Comparison of ENCODE assay signal across 13 cellular contexts in the genomic region with DNA sequence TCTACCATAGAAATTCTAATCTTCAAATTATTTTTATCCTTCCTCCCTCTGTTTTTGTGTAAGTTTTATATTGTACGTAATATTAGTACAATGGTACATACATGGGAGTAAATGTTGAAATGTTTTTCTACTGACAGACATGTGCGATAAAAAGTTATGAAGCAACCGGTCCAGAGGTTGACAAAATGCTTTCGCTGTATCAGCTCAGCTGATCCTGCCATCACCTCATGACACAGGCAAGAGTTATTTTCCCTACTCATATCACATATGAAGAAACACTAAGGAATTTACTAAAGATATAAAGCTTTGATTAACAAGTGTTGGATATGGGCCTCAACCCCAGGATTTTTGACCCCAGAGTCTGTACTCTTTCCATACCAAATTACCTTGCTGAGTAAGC. TPM values are rescaled to one million over a fixed set of nuclear protein-coding genes. Genes with fewer than 3 reads are reported as not detected.
DNase-seq lines count a peak whose midpoint lies in the region; TF ChIP-seq lines count a peak whose summit lies in the region.
"Had no signal": no experiment of that assay in that cellular context is flagged by ENCODE, and none has a peak within 500 bp of the region (broad histone marks: within the 10 kb centered on the region; RNA-seq: fewer than 3 reads in every experiment).

No MANE protein-coding gene starts in this region.

- H3K79me2 ChIP-seq in hepatocyte = no peaks in the 10 kb centered on the region

- H3K4me3 ChIP-seq in choroid plexus epithelial cell (ENCODE audit: low read depth, low read length) (no peak overlapping the region), hepatocyte (no peak overlapping the region), neuronal stem cell (ENCODE audit: low read length in 2 of 2) (no peak overlapping the region)
- H3K4me3 ChIP-seq: BLaER1 treated with 17β-estradiol and CSF1 and Interleukin-3, amounts not matched to agents 10 nM and 100 nM; GM23248 had no signal

- no peak overlapping the region for H2BK120ac ChIP-seq in neuronal stem cell (ENCODE audit: low read depth, low read length)

- WGBS in hepatocyte (ENCODE audit: low lambda C conversion rate, missing lambda C conversion rate) = 86% methylated on average over 4 of the region's 4 CpGs
- WGBS in neuronal stem cell (ENCODE audit: extremely low coverage in 2 of 2, insufficient read length in 2 of 2, insufficient replicate concordance in 1 of 2), 2 donors = no CpG with 5 or more reads among the region's 4 CpGs

- H3K4me1 ChIP-seq in hepatocyte (ENCODE audit: insufficient read depth) (peaks cover 4% of the 10 kb centered on the region), neuronal stem cell (ENCODE audit: control insufficient read depth in 2 of 2, insufficient read depth in 1 of 2, low read depth in 1 of 2, low read length in 2 of 2) (no peaks in the 10 kb centered on the region)

- H3K36me3 ChIP-seq in hepatocyte (replicated peaks; ENCODE audit: insufficient read depth, low read depth) (no peaks in the 10 kb centered on the region), neuronal stem cell (replicated peaks in 1 of 2; ENCODE audit: control insufficient read depth in 2 of 2, insufficient read depth in 2 of 2, low read length in 2 of 2) (no peaks in the 10 kb centered on the region)

- no peaks in the 10 kb centered on the region for H3K79me1 ChIP-seq in neuronal stem cell (ENCODE audit: low read depth, low read length)

- H3K9me3 ChIP-seq in hepatocyte (ENCODE audit: low read depth) (no peaks in the 10 kb centered on the region), neuronal stem cell (replicated peaks in 1 of 2; ENCODE audit: control insufficient read depth in 2 of 2, insufficient read depth in 1 of 2, low read depth in 1 of 2, low read length in 2 of 2) (no peaks in the 10 kb centered on the region)

- no peak overlapping the region for H2AK5ac ChIP-seq in neuronal stem cell (ENCODE audit: low read depth, low read length)

- H3K4ac ChIP-seq in neuronal stem cell (ENCODE audit: low read length) = no peak overlapping the region

- peak overlapping the region; percentile 1 for H3K27ac ChIP-seq in hepatocyte
- H3K27ac ChIP-seq in neuronal stem cell (replicated peaks; ENCODE audit: low read length) = no peak overlapping the region
- H3K27ac ChIP-seq: BLaER1 treated with 17β-estradiol and CSF1 and Interleukin-3, amounts not matched to agents 10 nM and 100 nM; GM23248 had no signal

- H3K23ac ChIP-seq in neuronal stem cell (ENCODE audit: low read depth, low read length, poor library complexity) = no peak overlapping the region

- no peaks in the 10 kb centered on the region for H3K9me2 ChIP-seq in hepatocyte (replicated peaks; ENCODE audit: insufficient read depth)

- H3K14ac ChIP-seq in neuronal stem cell (ENCODE audit: low read length) = no peak overlapping the region

- H4K8ac ChIP-seq in neuronal stem cell (ENCODE audit: low read depth, low read length) = no peak overlapping the region

- H3K18ac ChIP-seq in neuronal stem cell (ENCODE audit: low read length) = no peak overlapping the region

- no peaks in the 10 kb centered on the region for H3K27me3 ChIP-seq in hepatocyte
- no peaks in the 10 kb centered on the region for H3K27me3 ChIP-seq in neuronal stem cell (ENCODE audit: control insufficient read depth in 3 of 3, insufficient read depth in 3 of 3, low read depth in 1 of 3, low read length in 3 of 3)

- no peak overlapping the region for H3K9ac ChIP-seq in neuronal stem cell (ENCODE audit: low read depth, low read length, poor library complexity)
- H3K9ac ChIP-seq: BLaER1 treated with 17β-estradiol and CSF1 and Interleukin-3, amounts not matched to agents 10 nM and 100 nM; GM23248 had no signal

- no peak overlapping the region for H4K91ac ChIP-seq in neuronal stem cell (ENCODE audit: low read depth, low read length, poor library complexity)

- no peak overlapping the region for H2BK12ac ChIP-seq in neuronal stem cell (ENCODE audit: low read length)

- no peak overlapping the region for H2BK15ac ChIP-seq in neuronal stem cell (ENCODE audit: low read length)

- H3K4me2 ChIP-seq in hepatocyte = no peak overlapping the region
- no peak overlapping the region for H3K4me2 ChIP-seq in neuronal stem cell (ENCODE audit: insufficient read depth, low read length, poor library complexity, severe bottlenecking)
- H3K4me2 ChIP-seq: BLaER1 treated with 17β-estradiol and CSF1 and Interleukin-3, amounts not matched to agents 10 nM and 100 nM had no signal

- no peaks in the 10 kb centered on the region for H4K20me1 ChIP-seq in hepatocyte (ENCODE audit: insufficient read depth, poor library complexity, severe bottlenecking)

- H2BK5ac ChIP-seq in neuronal stem cell (ENCODE audit: low read length) = no peak overlapping the region

- no peak for TF ChIP-seq CTCF in choroid plexus epithelial cell (conservative IDR thresholded peaks at IDR 0.05; ENCODE audit: low read depth, low read length)
- TF ChIP-seq CTCF in hepatocyte (IDR thresholded peaks at IDR 0.05; ENCODE audit: poor library complexity) = no peak

- H2AFZ ChIP-seq in hepatocyte (no peak overlapping the region), neuronal stem cell (ENCODE audit: low read length) (no peak overlapping the region)
- H2AFZ ChIP-seq: GM23248 had no signal

- DNase-seq in NCI-H226 = peak; percentile 80
- DNase-seq in choroid plexus epithelial cell (ENCODE audit: low read depth) = peak; percentile 47
- DNase-seq in hepatocyte (ENCODE audit: low spot score) = peak; percentile 10
- DNase-seq in epidermal melanocyte (ENCODE audit: insufficient read length, low spot score) = no peak
- DNase-seq in COLO668 (lab: John Stamatoyannopoulos, UW; ENCODE audit: unreplicated experiment) = no peak
- DNase-seq in NCI-H1930 (lab: John Stamatoyannopoulos, UW) = no peak
- DNase-seq in neuronal stem cell (ENCODE audit: low spot score) = no peak
- DNase-seq: ACHN; Calu3; CD4-positive, CD25-positive, alpha-beta regulatory T cell; DMS 273 treated with DMSO at 0.1 percent for 48 hours; GM23248 had no signal

RNA-seq across cellular contexts. Expression of gene CLCN5, which starts 49.9 kb away (rescaled TPM):
- 50.6 and 51.2 TPM in 2 replicates for total RNA-seq in hepatocyte
- polyA plus RNA-seq in hepatocyte = 10.7 and 11.0 TPM in 2 replicates
- polyA plus RNA-seq in neuronal stem cell (2013, experiment 1 of 2) = 4.7 TPM
- 5.0 TPM for polyA plus RNA-seq in neuronal stem cell (2013, experiment 2 of 2)

Comparison
In these comparisons a context has a peak if more than half of its experiments do, and no peak if none do; other contexts are left out.
1. DNase-seq: peak in NCI-H226 (single experiment), choroid plexus epithelial cell (single experiment) and hepatocyte (single experiment); none in epidermal melanocyte (single experiment), COLO668 (single experiment), NCI-H1930 (0 of 2) and neuronal stem cell (single experiment).